ENCODE assay signal across 11 cellular contexts in genomic region chr4:158827475-158828085, GRCh38. TPM values are rescaled to one million over a fixed set of nuclear protein-coding genes. Genes with fewer than 3 reads are reported as not detected.
DNase-seq lines count a peak whose midpoint lies in the region; ATAC-seq, FAIRE-seq and TF ChIP-seq lines count a peak whose summit lies in the region.
"Had no signal": no experiment of that assay in that cellular context is flagged by ENCODE, and none has a peak within 500 bp of the region (broad histone marks: within the 10 kb centered on the region; RNA-seq: fewer than 3 reads in every experiment).

No MANE protein-coding gene starts in this region.

- no peaks in the 10 kb centered on the region; the same call in 2 of the 3 replicates for H3K79me2 ChIP-seq in K562 (ENCODE audit: control insufficient read depth, insufficient read depth, low read length)

- H3K27me3 Mint-ChIP-seq in activated CD4-positive, alpha-beta T cell treated with anti-CD3 and anti-CD28 coated beads, Interleukin-2, amount 10 ng/mL, durations not matched to agents 24 days and 14 days, result no peaks in the 10 kb centered on the region

- H2AFZ ChIP-seq in K562 (ENCODE audit: low read depth, low read length), result no peak overlapping the region; the same call in 1 of the 2 replicates

- intact Hi-C loops in activated CD4-positive, alpha-beta T cell treated with anti-CD3 and anti-CD28 coated beads, Interleukin-2, amount 10 ng/mL, durations not matched to agents 24 days and 14 days (cut with micrococcal nuclease), result loop anchor here (2.0 kb wide), 2 partner anchors 19 to 105 kb away; partner anchors contain the start of gene PPID
- intact Hi-C loops in K562 (cut with micrococcal nuclease) (loop anchor here (10.0 kb wide), 1 partner anchor 53 kb away; no protein-coding TSS in a partner anchor), left colon (cut with DNase I, micrococcal nuclease) (no loop called here)

- ATAC-seq in K562 (peak; percentile 45), left colon (peak; percentile 4), HG02588 (IDR thresholded peaks at IDR 0.05; ENCODE audit: unreplicated experiment) (no peak)

- peaks cover 13 to 47% of the 10 kb centered on the region in 2 experiments; a peak in 4 of 5 replicates for H3K4me1 ChIP-seq in K562 (replicated peaks in 1 of 2; ENCODE audit: control insufficient read depth in 2 of 2, insufficient read depth in 2 of 2, low read length in 2 of 2)
- H3K4me1 ChIP-seq: uterus had no signal

- 4% methylated on average over 5 of the region's 5 CpGs for WGBS in K562 (ENCODE audit: insufficient coverage, low coverage, missing lambda C conversion rate)

- DNase-seq in activated CD4-positive, alpha-beta T cell treated with anti-CD3 and anti-CD28 coated beads, Interleukin-2, amount 10 ng/mL, durations not matched to agents 24 days and 14 days, result no peak
- DNase-seq in activated CD4-positive, alpha-beta T cell treated with anti-CD3 and anti-CD28 coated beads for 4 hours, result no peak
- DNase-seq in K562 (ENCODE audit: extremely low read depth in 1 of 4, low spot score in 3 of 4) (peak in 1 of 4 experiments; percentile 44), left colon (no peak), superior temporal gyrus (ENCODE audit: extremely low spot score) (peak; percentile 37), cerebellum (ENCODE audit: low spot score) (no peak), amniotic stem cell (lab: John Stamatoyannopoulos, UW) (no peak)
- DNase-seq: hippocampal formation, T1000, uterus had no signal

- no peaks in the 10 kb centered on the region for H3K9me3 ChIP-seq in K562 (replicated peaks; ENCODE audit: control insufficient read depth, insufficient read depth, low read depth, low read length)
- H3K9me3 ChIP-seq: uterus had no signal

- no peaks in the 10 kb centered on the region for H3K9me3 Mint-ChIP-seq in activated CD4-positive, alpha-beta T cell treated with anti-CD3 and anti-CD28 coated beads, Interleukin-2, amount 10 ng/mL, durations not matched to agents 24 days and 14 days

- FAIRE-seq in K562 (lab: Jason Lieb, UNC), result peak; percentile 49

- TF ChIP-seq CTCF in K562 (IDR thresholded peaks at IDR 0.05 in 2 of 3, conservative IDR thresholded peaks at IDR 0.05 in 1 of 3; ENCODE audit: insufficient read depth in 2 of 3, low read depth in 1 of 3, low read length in 3 of 3), result no peak

- no peak overlapping the region for H3K4me3 ChIP-seq in K562
- H3K4me3 ChIP-seq: uterus had no signal

- peaks cover 13% of the 10 kb centered on the region; the same call in 2 of the 3 replicates for H3K36me3 ChIP-seq in K562 (ENCODE audit: control insufficient read depth, insufficient read depth, low read length)
- H3K36me3 ChIP-seq: uterus had no signal

- H3K4me2 ChIP-seq in K562 (ENCODE audit: insufficient read depth, low read length), result peak overlapping the region; percentile 39; the same call in 1 of the 2 replicates

- H3K27me3 ChIP-seq in K562 (ENCODE audit: control insufficient read depth in 2 of 2, insufficient read depth in 2 of 2, low read length in 2 of 2), result no peaks in the 10 kb centered on the region; a peak in 1 of 5 replicates
- H3K27me3 ChIP-seq: uterus had no signal

- no peak overlapping the region for H3K4me3 Mint-ChIP-seq in activated CD4-positive, alpha-beta T cell treated with anti-CD3 and anti-CD28 coated beads, Interleukin-2, amount 10 ng/mL, durations not matched to agents 24 days and 14 days

- no peaks in the 10 kb centered on the region for H4K20me1 ChIP-seq in K562 (replicated peaks; ENCODE audit: control insufficient read depth, insufficient read depth, low read length)

- POLR2A ChIA-PET in K562 (lab: Yijun Ruan, JAX), result interaction anchor here (1.0 to 1.4 kb wide), 2 partner anchors 104 to 335 kb away, joined by 5 to 7 read pairs; no protein-coding TSS in a partner anchor

- H3K36me3 Mint-ChIP-seq in activated CD4-positive, alpha-beta T cell treated with anti-CD3 and anti-CD28 coated beads, Interleukin-2, amount 10 ng/mL, durations not matched to agents 24 days and 14 days (ENCODE audit: low read depth), result peaks cover 29% of the 10 kb centered on the region

- no peak for TF ChIP-seq EP300 in K562 (IDR thresholded peaks at IDR 0.05; ENCODE audit: low read length)

- H3K9me1 ChIP-seq in K562 (ENCODE audit: control insufficient read depth, insufficient read depth, low read length), result no peaks in the 10 kb centered on the region

- no peak for TF ChIP-seq POLR2A in K562 (conservative IDR thresholded peaks at IDR 0.05)

- CTCF ChIA-PET in K562 (lab: Yijun Ruan, JAX; ENCODE audit: low intra/inter-chr PET ratio), result no interaction called here

- H3K9ac ChIP-seq in K562 (ENCODE audit: insufficient read depth in 1 of 2, low read depth in 2 of 2, low read length in 2 of 2), result peak overlapping the region; percentile 13 to 39; a peak in 2 of 4 replicates

- no peak overlapping the region for H3K27ac ChIP-seq in K562 (ENCODE audit: extremely low read depth, low read depth, low read length)

- in situ Hi-C loops in K562 (cut with MboI), result no loop called here

- H3K4me1 Mint-ChIP-seq in activated CD4-positive, alpha-beta T cell treated with anti-CD3 and anti-CD28 coated beads, Interleukin-2, amount 10 ng/mL, durations not matched to agents 24 days and 14 days, result peaks cover 55% of the 10 kb centered on the region

- no peak for TF ChIP-seq RAD21 in K562 (CRISPR knock-in tag; conservative IDR thresholded peaks at IDR 0.05 in 1 of 2, IDR thresholded peaks at IDR 0.05 in 1 of 2)

- no TSS peak for BruUV-seq in K562 (replicated peaks; lab: Mats Ljungman, UMichigan)

- peak overlapping the region; percentile 69 for H3K27ac Mint-ChIP-seq in activated CD4-positive, alpha-beta T cell treated with anti-CD3 and anti-CD28 coated beads, Interleukin-2, amount 10 ng/mL, durations not matched to agents 24 days and 14 days

TF ChIP-seq in K562, 482 proteins besides CTCF, POLR2A, EP300 and RAD21 (continues in another document):
- TF ChIP-seq CREM (IDR thresholded peaks at IDR 0.05; ENCODE audit: low read depth), result peak; percentile 55; the same call in 1 of the 2 replicates
- TF ChIP-seq AFF1 (IDR thresholded peaks at IDR 0.05; ENCODE audit: low read depth in 1 of 2, partially characterized antibody in 2 of 2), result no peak
- TF ChIP-seq TAL1 (IDR thresholded peaks at IDR 0.05), result peak; percentile 13; the same call in 1 of the 2 replicates
- TF ChIP-seq ARID1B (IDR thresholded peaks at IDR 0.05), result peak; percentile 60
- TF ChIP-seq TEAD1 (CRISPR knock-in tag; IDR thresholded peaks at IDR 0.05), result 0 out of 4 replicates have a peak, but pooled peaks of 1 of the 2 experiments have one; percentile 7

RNA-seq across cellular contexts. Expression of gene FNIP2, which starts 58.8 kb away (rescaled TPM):
- 19.1 and 19.2 TPM in 2 replicates for total RNA-seq in activated CD4-positive, alpha-beta T cell treated with anti-CD3 and anti-CD28 coated beads, Interleukin-2, amount 10 ng/mL, durations not matched to agents 24 days and 14 days
- total RNA-seq in K562 (2011; cell fraction: chromatin; rRNA removed; ENCODE audit: low replicate concordance), result 19.6 and 35.6 TPM in 2 replicates
- total RNA-seq in K562 (2011; cell fraction: nucleolus; rRNA removed), result 6.0 and 7.4 TPM in 2 replicates
- 18.3 and 23.7 TPM in 2 replicates for total RNA-seq in K562 (2011; cell fraction: nucleoplasm; rRNA removed)
- total RNA-seq in K562 (2014; rRNA removed) (6.3 and 7.3 TPM in 2 replicates), K562 (2014; rRNA removed; fragmentation: Illumina TruSeq; extraction: Trizol) (11.7 and 12.4 TPM in 2 replicates), K562 (2015; rRNA removed; fragmentation: Illumina TruSeq; extraction: Trizol) (14.5 and 15.5 TPM in 2 replicates), K562 (2021) (9.7 and 11.6 TPM in 2 replicates), left colon (10 to 100 TPM; 69.0 TPM), cerebellum (42.0 TPM)
- polyA plus RNA-seq in K562 (2011; rRNA removed) (5.5 and 8.3 TPM in 2 replicates), K562 (2014; fragmentation: Illumina TruSeq; extraction: Trizol) (7.9 and 8.7 TPM in 2 replicates), K562 (2014; fragmentation: Nextera tagmentation; extraction: Ambion mirVana) (1 to 10 TPM; 1.7 to 2.8 TPM), K562 (2014; rRNA removed) (4.9 and 6.3 TPM in 2 replicates)
- 2.4 and 3.9 TPM in 2 replicates for polyA plus RNA-seq in K562 (2011; cell fraction: cytosol; rRNA removed)
- polyA plus RNA-seq in K562 (2011; cell fraction: nucleus; rRNA removed), result 4.0 and 5.3 TPM in 2 replicates
- 6.9 and 9.7 TPM in 2 replicates for polyA plus RNA-seq in K562 (2012)
- polyA minus RNA-seq in K562 (2011; rRNA and poly(A)+ RNA removed), result 19.4 and 22.2 TPM in 2 replicates
- polyA minus RNA-seq in K562 (2011; cell fraction: cytosol; rRNA and poly(A)+ RNA removed), result 6.7 and 9.5 TPM in 2 replicates
- polyA minus RNA-seq in K562 (2011; cell fraction: nucleus; rRNA and poly(A)+ RNA removed), result 7.5 and 9.8 TPM in 2 replicates

Comparison
In these comparisons a context has a peak if more than half of its experiments do, and no peak if none do; other contexts are left out.
1. intact Hi-C loops: an anchor here in activated CD4-positive, alpha-beta T cell treated with anti-CD3 and anti-CD28 coated beads, Interleukin-2, amount 10 ng/mL, durations not matched to agents 24 days and 14 days (2.0 kb wide) and K562 (10.0 kb wide); none called in left colon.